In genomic region chr12:2957816-2958431, GRCh38 we compare ENCODE assay signal across 9 cellular contexts. TPM values are rescaled to one million over a fixed set of nuclear protein-coding genes. Genes with fewer than 3 reads are reported as not detected.
DNase-seq lines count a peak whose midpoint lies in the region; ATAC-seq and TF ChIP-seq lines count a peak whose summit lies in the region.
"Had no signal": no experiment of that assay in that cellular context is flagged by ENCODE, and none has a peak within 500 bp of the region (broad histone marks: within the 10 kb centered on the region; RNA-seq: fewer than 3 reads in every experiment).

No MANE protein-coding gene starts in this region.

- H3K36me3 Mint-ChIP-seq in brain: no peaks in the 10 kb centered on the region

- H3K9ac ChIP-seq in HUES48 (ENCODE audit: low read depth, low read length): peak overlapping the region; percentile 75; the same call in 1 of the 2 replicates

- H3K4me1 ChIP-seq in A673 (ENCODE audit: insufficient read depth, low read length, poor library complexity, severe bottlenecking) (peaks cover 24% of the 10 kb centered on the region), HUES48 (ENCODE audit: control insufficient read depth, insufficient read depth, low read length) (peaks cover 27% of the 10 kb centered on the region), lung (ENCODE audit: control insufficient read depth in 2 of 2, insufficient read depth in 2 of 2, low read length in 2 of 2) (peaks cover 0 to 10% of the 10 kb centered on the region in 2 donors)

- H3K27me3 ChIP-seq in A673 (replicated peaks; ENCODE audit: insufficient read depth, low read depth, low read length, poor library complexity) (no peaks in the 10 kb centered on the region), HUES48 (ENCODE audit: control insufficient read depth, insufficient read depth, low read length) (peaks cover 12% of the 10 kb centered on the region; the same call in 1 of the 2 replicates), lung (ENCODE audit: control insufficient read depth, insufficient read depth) (no peaks in the 10 kb centered on the region)

- H3K27ac ChIP-seq in A673 (ENCODE audit: low read depth, low read length, poor library complexity, severe bottlenecking) (peak overlapping the region; percentile 69), HUES48 (ENCODE audit: low read depth, low read length) (peak overlapping the region; percentile 85), lung (ENCODE audit: low read depth in 1 of 2, low read length in 1 of 2) (peak overlapping the region; percentile 61 to 91)

- DNase-seq in A673 (ENCODE audit: low spot score) (no peak), lung (ENCODE audit: low spot score) (no peak), NCI-H1930 (lab: John Stamatoyannopoulos, UW) (no peak), GM19238 (ENCODE audit: insufficient read length, low spot score) (no peak), NCI-H2171 (lab: John Stamatoyannopoulos, UW) (no peak)
- DNase-seq: midbrain had no signal

- CTCF ChIA-PET in A673 (lab: Charles Lee): interaction anchor here (0.6 kb wide), 1 partner anchor 9 kb away, joined by 3 read pairs; no protein-coding TSS in a partner anchor

- H3K9me3 ChIP-seq in A673 (ENCODE audit: low read depth, low read length, poor library complexity, severe bottlenecking): no peaks in the 10 kb centered on the region
- no peaks in the 10 kb centered on the region for H3K9me3 ChIP-seq in HUES48 (ENCODE audit: control insufficient read depth, insufficient read depth, low read length)
- H3K9me3 ChIP-seq in lung (ENCODE audit: control insufficient read depth in 2 of 2, insufficient read depth in 1 of 2, low read length in 1 of 2): no peaks in the 10 kb centered on the region

- POLR2A ChIA-PET in A673 (lab: Charles Lee; ENCODE audit: low non-redundant PET): no interaction called here

- intact Hi-C loops in A673 (cut with micrococcal nuclease; ENCODE audit: unreplicated experiment): loop anchor here (1.0 kb wide), 1 partner anchor 68 kb away; the partner anchor contains the start of gene TULP3

- WGBS in lung, 2 donors: 58 to 64% methylated on average over 11 of the region's 11 CpGs

- TF ChIP-seq CTCF in A673 (conservative IDR thresholded peaks at IDR 0.05; ENCODE audit: low read depth, low read length): no peak
- no peak for TF ChIP-seq CTCF in brain (conservative IDR thresholded peaks at IDR 0.05)
- no peak for TF ChIP-seq CTCF in lung (IDR thresholded peaks at IDR 0.05; ENCODE audit: control extremely low read depth, extremely low read depth)

- H3K4me3 ChIP-seq in A673 (ENCODE audit: low read depth, low read length, poor library complexity, severe bottlenecking) (peak overlapping the region; percentile 71), HUES48 (ENCODE audit: low read depth, low read length) (peak overlapping the region; percentile 80), lung (peak overlapping the region; percentile 51)

- H3K4me3 Mint-ChIP-seq in brain: peak overlapping the region; percentile 91 to 94 (median 92)

- H3K36me3 ChIP-seq in A673 (ENCODE audit: insufficient read depth, low read length, poor library complexity, severe bottlenecking) (no peaks in the 10 kb centered on the region), HUES48 (ENCODE audit: control insufficient read depth, insufficient read depth, low read length) (no peaks in the 10 kb centered on the region), lung (ENCODE audit: control insufficient read depth in 2 of 2, insufficient read depth in 2 of 2, low read length in 2 of 2) (no peaks in the 10 kb centered on the region)

- ATAC-seq in lung (ENCODE audit: insufficient read depth, low FRiP score) (no peak), GM19023 (IDR thresholded peaks at IDR 0.05; ENCODE audit: unreplicated experiment) (no peak)

- peaks cover 26% of the 10 kb centered on the region for H3K4me1 Mint-ChIP-seq in brain

- peak overlapping the region in 1 of 5 experiments; percentile 37 for H3K27ac Mint-ChIP-seq in brain

- BruUV-seq in A673 (replicated peaks; lab: Mats Ljungman, UMichigan): TSS peak; percentile 76

- peaks cover 48% of the 10 kb centered on the region for H3K27me3 Mint-ChIP-seq in brain

- H3K9me3 Mint-ChIP-seq in brain: peaks cover 0 to 4% (median 0%) of the 10 kb centered on the region in 5 experiments

RNA-seq across cellular contexts. Expression of gene TEAD4, which starts 1.3 kb away (rescaled TPM):
- total RNA-seq in A673 (2021) (35.0 and 39.8 TPM in 2 replicates), lung (10 to 100 TPM in 1 of 2 donors, 1 to 10 TPM in 1; 7.1 to 36.3 TPM)
- polyA plus RNA-seq in brain (ENCODE audit: insufficient read depth, low read depth, low replicate concordance) (6.1 TPM), lung (10 to 100 TPM; 24.0 to 33.7 TPM)
